In the genomic region with DNA sequence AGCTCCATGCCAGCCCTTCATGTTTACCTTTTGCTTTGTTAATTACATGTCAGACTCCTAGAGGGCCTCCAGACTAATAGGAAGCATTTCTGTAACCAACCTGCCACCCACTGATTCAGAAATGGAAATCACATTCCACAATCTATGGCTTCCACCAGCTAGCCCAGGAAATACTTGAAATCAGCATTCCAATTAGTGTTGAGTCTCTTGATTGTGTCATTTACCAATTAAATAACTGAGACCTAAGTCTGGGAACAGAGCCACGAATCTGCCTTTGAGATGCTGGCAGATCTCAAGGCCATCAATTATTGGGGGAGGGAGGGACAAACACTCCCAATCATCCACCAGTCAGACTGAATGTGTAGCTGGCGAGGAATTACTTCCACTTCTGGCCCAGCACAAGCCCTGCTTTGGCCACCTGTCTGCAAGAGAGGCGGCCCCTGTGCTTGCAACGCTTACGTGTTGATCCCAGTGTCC, we compare ENCODE assay signal across 2 cellular contexts.
TF ChIP-seq lines count a peak whose summit lies in the region.

No MANE protein-coding gene starts in this region.

TF ChIP-seq in WTC11, 78 proteins besides CTCF, POLR2A, EP300 and RAD21 (continued from another document):
- TF ChIP-seq ELF4 (CRISPR knock-in tag; IDR thresholded peaks at IDR 0.05; ENCODE audit: low read depth): no peak
- TF ChIP-seq NR1H2 (CRISPR knock-in tag; IDR thresholded peaks at IDR 0.05): no peak
- no peak for TF ChIP-seq GTF2I (CRISPR knock-in tag; conservative IDR thresholded peaks at IDR 0.05)
- TF ChIP-seq ZMAT4 (CRISPR knock-in tag; IDR thresholded peaks at IDR 0.05): no peak
- TF ChIP-seq, protein P1, sequence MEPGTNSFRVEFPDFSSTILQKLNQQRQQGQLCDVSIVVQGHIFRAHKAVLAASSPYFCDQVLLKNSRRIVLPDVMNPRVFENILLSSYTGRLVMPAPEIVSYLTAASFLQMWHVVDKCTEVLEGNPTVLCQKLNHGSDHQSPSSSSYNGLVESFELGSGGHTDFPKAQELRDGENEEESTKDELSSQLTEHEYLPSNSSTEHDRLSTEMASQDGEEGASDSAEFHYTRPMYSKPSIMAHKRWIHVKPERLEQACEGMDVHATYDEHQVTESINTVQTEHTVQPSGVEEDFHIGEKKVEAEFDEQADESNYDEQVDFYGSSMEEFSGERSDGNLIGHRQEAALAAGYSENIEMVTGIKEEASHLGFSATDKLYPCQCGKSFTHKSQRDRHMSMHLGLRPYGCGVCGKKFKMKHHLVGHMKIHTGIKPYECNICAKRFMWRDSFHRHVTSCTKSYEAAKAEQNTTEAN (CRISPR knock-in tag; IDR thresholded peaks at IDR 0.05): no peak
- TF ChIP-seq, protein P2, sequence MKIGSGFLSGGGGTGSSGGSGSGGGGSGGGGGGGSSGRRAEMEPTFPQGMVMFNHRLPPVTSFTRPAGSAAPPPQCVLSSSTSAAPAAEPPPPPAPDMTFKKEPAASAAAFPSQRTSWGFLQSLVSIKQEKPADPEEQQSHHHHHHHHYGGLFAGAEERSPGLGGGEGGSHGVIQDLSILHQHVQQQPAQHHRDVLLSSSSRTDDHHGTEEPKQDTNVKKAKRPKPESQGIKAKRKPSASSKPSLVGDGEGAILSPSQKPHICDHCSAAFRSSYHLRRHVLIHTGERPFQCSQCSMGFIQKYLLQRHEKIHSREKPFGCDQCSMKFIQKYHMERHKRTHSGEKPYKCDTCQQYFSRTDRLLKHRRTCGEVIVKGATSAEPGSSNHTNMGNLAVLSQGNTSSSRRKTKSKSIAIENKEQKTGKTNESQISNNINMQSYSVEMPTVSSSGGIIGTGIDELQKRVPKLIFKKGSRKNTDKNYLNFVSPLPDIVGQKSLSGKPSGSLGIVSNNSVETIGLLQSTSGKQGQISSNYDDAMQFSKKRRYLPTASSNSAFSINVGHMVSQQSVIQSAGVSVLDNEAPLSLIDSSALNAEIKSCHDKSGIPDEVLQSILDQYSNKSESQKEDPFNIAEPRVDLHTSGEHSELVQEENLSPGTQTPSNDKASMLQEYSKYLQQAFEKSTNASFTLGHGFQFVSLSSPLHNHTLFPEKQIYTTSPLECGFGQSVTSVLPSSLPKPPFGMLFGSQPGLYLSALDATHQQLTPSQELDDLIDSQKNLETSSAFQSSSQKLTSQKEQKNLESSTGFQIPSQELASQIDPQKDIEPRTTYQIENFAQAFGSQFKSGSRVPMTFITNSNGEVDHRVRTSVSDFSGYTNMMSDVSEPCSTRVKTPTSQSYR (CRISPR knock-in tag; IDR thresholded peaks at IDR 0.05): no peak
- no peak for TF ChIP-seq ZNF138 (CRISPR knock-in tag; conservative IDR thresholded peaks at IDR 0.05)
- TF ChIP-seq JUN (CRISPR knock-in tag; IDR thresholded peaks at IDR 0.05): no peak

TF ChIP-seq in SK-N-SH, 30 proteins besides CTCF, POLR2A, EP300 and RAD21 (continued from another document):
- TF ChIP-seq SIN3A (IDR thresholded peaks at IDR 0.05; ENCODE audit: borderline replicate concordance, low read depth, low read length): no peak
- TF ChIP-seq PBX3 (IDR thresholded peaks at IDR 0.05): no peak
